Comparison of ENCODE assay signal across 22 cellular contexts in genomic region chr2:127753374-127753773, GRCh38.
"Had no signal": no experiment of that assay in that cellular context is flagged by ENCODE, and none has a peak within 500 bp of the region (broad histone marks: within the 10 kb centered on the region; RNA-seq: fewer than 3 reads in every experiment).

No MANE protein-coding gene starts in this region.

- DNase-seq: dermis blood vessel endothelial cell; foreskin fibroblast; gastrocnemius medialis; head of caudate nucleus; left ventricle myocardium superior; lower lobe of right lung; naive thymus-derived CD8-positive, alpha-beta T cell; nephron progenitor cell; nucleus accumbens; posterior cingulate gyrus; psoas muscle; right cardiac atrium; sigmoid colon; stimulated activated CD4-positive, alpha-beta T cell treated with anti-CD3 and anti-CD28 coated beads, Interleukin-2, amount 100 ng/mL, for 24 hours; stimulated activated CD4-positive, alpha-beta T cell treated with anti-CD3 and anti-CD28 coated beads, Interleukin-4, amount 100 ng/mL, for 24 hours; stimulated activated naive CD4-positive, alpha-beta T cell treated with Interleukin-2 at 50 U/mL for 16 hours; upper lobe of left lung had no signal

- ATAC-seq: esophagus mucosa; gastrocnemius medialis; left ventricle myocardium superior; lower lobe of right lung; naive thymus-derived CD8-positive, alpha-beta T cell; psoas muscle; right cardiac atrium; stimulated activated effector memory CD8-positive, alpha-beta T cell treated with anti-CD3 and anti-CD28 coated beads, Interleukin-12 subunit alpha, Interleukin-12 subunit beta, amount 100 ng/mL, for 72 hours had no signal

- H3K4me3 Mint-ChIP-seq: naive thymus-derived CD8-positive, alpha-beta T cell; nephron progenitor cell; stimulated activated effector memory CD8-positive, alpha-beta T cell treated with anti-CD3 and anti-CD28 coated beads, Interleukin-12 subunit alpha, Interleukin-12 subunit beta, amount 100 ng/mL, for 72 hours had no signal

- H3K27me3 Mint-ChIP-seq: naive thymus-derived CD8-positive, alpha-beta T cell had no signal

- H3K9me3 Mint-ChIP-seq: naive thymus-derived CD8-positive, alpha-beta T cell; nephron progenitor cell; stimulated activated effector memory CD8-positive, alpha-beta T cell treated with anti-CD3 and anti-CD28 coated beads, Interleukin-12 subunit alpha, Interleukin-12 subunit beta, amount 100 ng/mL, for 72 hours had no signal

- H3K4me1 Mint-ChIP-seq: nephron progenitor cell had no signal

- H3K9me3 ChIP-seq: gastrocnemius medialis, lower lobe of right lung, psoas muscle, sigmoid colon, thoracic aorta, tibial nerve, upper lobe of left lung had no signal

- H3K27ac ChIP-seq: coronary artery, gastrocnemius medialis, lower lobe of right lung, psoas muscle, sigmoid colon, thoracic aorta, tibial nerve, upper lobe of left lung had no signal

- H3K27ac Mint-ChIP-seq: nephron progenitor cell; stimulated activated effector memory CD8-positive, alpha-beta T cell treated with anti-CD3 and anti-CD28 coated beads, Interleukin-12 subunit alpha, Interleukin-12 subunit beta, amount 100 ng/mL, for 72 hours had no signal
